In the genomic region with DNA sequence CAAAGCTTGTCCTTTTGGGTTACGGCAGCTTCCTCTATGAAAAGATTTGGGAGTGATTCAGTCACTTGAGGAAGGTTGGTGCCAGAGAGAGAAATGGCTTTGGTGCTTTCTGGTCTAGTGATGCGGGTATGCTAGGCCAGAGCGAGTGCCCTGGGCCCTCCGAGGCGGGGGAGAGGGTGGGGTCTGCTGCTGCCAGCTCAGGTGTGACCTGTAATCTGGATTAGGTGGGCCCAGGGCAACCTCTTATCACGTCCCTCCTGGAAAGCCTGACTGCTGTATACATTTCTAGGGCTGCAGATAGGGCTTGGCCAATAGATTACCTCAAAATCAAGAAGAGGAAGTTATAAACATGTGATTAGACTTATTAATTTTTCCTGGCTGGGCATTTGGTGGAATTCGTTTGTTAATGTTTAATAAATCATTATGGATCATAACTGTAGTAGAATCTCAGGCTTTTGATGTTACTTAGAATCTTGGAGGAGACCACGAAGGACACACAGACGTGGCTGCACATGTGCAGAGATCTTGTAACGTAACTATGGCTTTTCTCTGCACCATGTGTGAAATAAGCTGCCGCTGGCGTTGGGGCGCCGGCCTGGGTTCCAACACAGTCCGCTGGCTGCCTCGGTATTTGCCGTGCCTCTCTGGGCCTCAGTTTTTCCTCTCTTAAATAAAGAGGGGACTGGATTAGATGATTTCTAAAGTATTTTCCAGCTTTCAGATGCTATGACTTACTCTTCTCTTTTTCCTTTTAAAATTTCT, we compare ENCODE assay signal across 13 cellular contexts. TPM values are rescaled to one million over a fixed set of nuclear protein-coding genes. Genes with fewer than 3 reads are reported as not detected.
DNase-seq lines count a peak whose midpoint lies in the region; ATAC-seq and TF ChIP-seq lines count a peak whose summit lies in the region.
"Had no signal": no experiment of that assay in that cellular context is flagged by ENCODE, and none has a peak within 500 bp of the region (broad histone marks: within the 10 kb centered on the region; RNA-seq: fewer than 3 reads in every experiment).

No MANE protein-coding gene starts in this region.

- intact Hi-C loops in right cardiac atrium (cut with DNase I) = no loop called here
- intact Hi-C loops in cardiac septum (cut with DNase I) = no loop called here
- intact Hi-C loops in activated B cell treated with CpG ODN at 0.5 μM for 24 hours (cut with micrococcal nuclease) = loop anchor here (1.0 to 10.0 kb wide), 5 partner anchors 18 to 1485 kb away; a partner anchor contains a TSS

- H3K27me3 Mint-ChIP-seq in activated B cell treated with CpG ODN at 0.5 μM for 24 hours (no peaks in the 10 kb centered on the region), memory B cell (no peaks in the 10 kb centered on the region)

- H3K4me3 ChIP-seq in right cardiac atrium (ENCODE audit: low read length) (peak overlapping the region; percentile 42), upper lobe of left lung (peak overlapping the region in 3 of 4 donors; percentile 59 to 63 (median 61))

- no peaks in the 10 kb centered on the region for H3K9me3 Mint-ChIP-seq in activated B cell treated with CpG ODN at 0.5 μM for 24 hours
- H3K9me3 Mint-ChIP-seq in memory B cell = no peaks in the 10 kb centered on the region

- WGBS in right cardiac atrium = 86% methylated on average over 17 of the region's 17 CpGs
- 75 to 78% methylated on average over 15 to 17 of the region's 17 CpGs for WGBS in upper lobe of left lung, 2 donors

- no peaks in the 10 kb centered on the region for H3K36me3 ChIP-seq in upper lobe of left lung

- H3K27ac ChIP-seq in right cardiac atrium (ENCODE audit: low read length) (no peak overlapping the region), upper lobe of left lung (peak overlapping the region in 3 of 4 donors; percentile 46 to 80 (median 73))
- H3K27ac ChIP-seq: KMS-11 had no signal

- H3K27ac Mint-ChIP-seq in activated B cell treated with CpG ODN at 0.5 μM for 24 hours (peak overlapping the region; percentile 95), memory B cell (peak overlapping the region; percentile 98)

- peaks cover 57% of the 10 kb centered on the region for H3K36me3 Mint-ChIP-seq in activated B cell treated with CpG ODN at 0.5 μM for 24 hours (ENCODE audit: low read depth)
- peaks cover 51% of the 10 kb centered on the region for H3K36me3 Mint-ChIP-seq in memory B cell

- ATAC-seq in right cardiac atrium = no peak
- ATAC-seq in activated B cell treated with CpG ODN at 0.5 μM for 24 hours (ENCODE audit: low read depth) = no peak
- no peak for ATAC-seq in memory B cell (ENCODE audit: low read depth)
- ATAC-seq in upper lobe of left lung (ENCODE audit: low FRiP score in 2 of 2) = peak in 1 of 2 donors; percentile 2

- H3K4me1 Mint-ChIP-seq in activated B cell treated with CpG ODN at 0.5 μM for 24 hours (peaks cover 69% of the 10 kb centered on the region), memory B cell (peaks cover 40% of the 10 kb centered on the region)

- no peak for TF ChIP-seq EP300 in upper lobe of left lung (IDR thresholded peaks at IDR 0.05)

- TF ChIP-seq CTCF in activated B cell treated with CpG ODN at 0.5 μM for 24 hours (IDR thresholded peaks at IDR 0.05) = no peak
- TF ChIP-seq CTCF in upper lobe of left lung (IDR thresholded peaks at IDR 0.05) = no peak

- H3K9me3 ChIP-seq in right cardiac atrium (ENCODE audit: control insufficient read depth, low read length) = no peaks in the 10 kb centered on the region
- H3K9me3 ChIP-seq in upper lobe of left lung = no peaks in the 10 kb centered on the region

- H3K4me3 Mint-ChIP-seq in activated B cell treated with CpG ODN at 0.5 μM for 24 hours = peak overlapping the region; percentile 84
- H3K4me3 Mint-ChIP-seq in memory B cell = peak overlapping the region; percentile 95

- POLR2A ChIA-PET in activated B cell treated with CpG ODN at 0.5 μM for 24 hours (lab: Charles Lee) = interaction anchor here (0.7 to 7.7 kb wide), 22 partner anchors 9 to 146 kb away, joined by 3 to 159 read pairs (median 10); no protein-coding TSS in a partner anchor

- CTCF ChIA-PET in activated B cell treated with CpG ODN at 0.5 μM for 24 hours (lab: Charles Lee) = interaction anchor here (1.1 to 4.2 kb wide), 11 partner anchors 15 to 116 kb away, joined by 3 to 45 read pairs (median 4); no protein-coding TSS in a partner anchor

- DNase-seq in right cardiac atrium (no peak), cardiac septum (ENCODE audit: low spot score) (no peak), activated B cell treated with CpG ODN at 0.5 μM for 24 hours (no peak), memory B cell (ENCODE audit: low spot score in 2 of 2) (no peak), upper lobe of left lung (peak in 1 of 2 donors; percentile 71), EL (no peak), DMS153 (lab: John Stamatoyannopoulos, UW) (no peak), NCI-H1694 (lab: John Stamatoyannopoulos, UW) (no peak)
- DNase-seq: activated gamma-delta T cell treated with Interleukin-2 at 50 U/mL for 16 hours, C1 segment of cervical spinal cord, NCI-H526 treated with DMSO at 0.1 percent for 48 hours had no signal

- H3K4me1 ChIP-seq in right cardiac atrium (ENCODE audit: control insufficient read depth, insufficient read depth, low read length) (no peaks in the 10 kb centered on the region), upper lobe of left lung (peaks cover 6 to 39% (median 19%) of the 10 kb centered on the region in 4 donors)

- TF ChIP-seq POLR2A in upper lobe of left lung (IDR thresholded peaks at IDR 0.05) = peak in 1 of 4 donors; percentile 26

- H3K27me3 ChIP-seq in right cardiac atrium (ENCODE audit: control insufficient read depth, insufficient read depth) (no peaks in the 10 kb centered on the region), upper lobe of left lung (peaks cover 0 to 13% (median 5%) of the 10 kb centered on the region in 4 donors)

RNA-seq across cellular contexts. Expression of a gene that starts 1.2 kb away (rescaled TPM):
- 1 to 10 TPM; 5.0 to 9.2 (median 5.9) TPM for total RNA-seq in right cardiac atrium
- 1.6 TPM for polyA plus RNA-seq in right cardiac atrium
- total RNA-seq in cardiac septum = 1.6 TPM
- total RNA-seq in activated B cell treated with CpG ODN at 0.5 μM for 24 hours = 234 and 248 TPM in 2 replicates
- 100 to 1,000 TPM in 1 of 6 donors, 10 to 100 TPM in 5; 41.5 to 141 (median 72.8) TPM for total RNA-seq in upper lobe of left lung
- total RNA-seq: pulmonary artery endothelial cell had no signal

Comparison
In these comparisons a context has a peak if more than half of its experiments do, and no peak if none do; other contexts are left out.
1. RNA of a gene that starts 1.2 kb away (total RNA-seq): 234 to 248 TPM in activated B cell treated with CpG ODN at 0.5 μM for 24 hours and 41.5 to 141 TPM in upper lobe of left lung; 5.0 to 9.2 TPM in right cardiac atrium and 1.6 TPM in cardiac septum (single experiment); every median in the first group is over 4 times any median in the second.